Comparison of ENCODE assay signal across 13 cellular contexts in the genomic region with DNA sequence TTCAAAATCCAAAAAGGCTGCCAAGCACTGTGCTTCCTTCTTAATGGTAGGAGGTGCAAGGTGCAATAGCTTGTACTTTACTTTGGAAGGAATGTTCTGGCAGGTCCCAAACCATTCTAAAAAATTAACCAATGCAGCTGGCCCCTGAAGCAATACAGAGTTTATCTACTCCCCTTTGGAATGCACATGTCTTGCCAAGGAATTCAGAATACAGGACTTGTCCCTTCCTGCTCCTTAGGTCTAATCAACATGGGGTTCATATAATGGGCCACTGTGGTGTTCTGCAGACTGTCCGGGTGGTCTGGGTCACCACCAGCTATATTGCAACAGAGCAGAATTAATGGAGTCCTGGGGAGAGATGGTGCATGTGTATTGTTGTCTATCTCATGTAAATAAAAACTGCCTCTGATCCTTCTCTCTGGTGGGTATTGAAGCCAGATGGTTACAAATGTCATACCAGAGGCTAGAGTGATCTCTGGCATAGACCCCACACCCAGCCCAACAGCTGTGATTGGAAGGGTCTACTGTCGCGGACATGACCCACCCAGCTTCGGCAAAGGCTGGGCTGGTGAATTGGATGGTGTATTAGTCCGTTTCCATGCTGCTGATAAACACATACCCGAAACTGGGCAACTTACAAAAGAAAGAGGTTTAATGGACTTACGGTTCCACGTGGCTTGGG.
DNase-seq lines count a peak whose midpoint lies in the region; ATAC-seq, FAIRE-seq and TF ChIP-seq lines count a peak whose summit lies in the region.
"Had no signal": no experiment of that assay in that cellular context is flagged by ENCODE, and none has a peak within 500 bp of the region (broad histone marks: within the 10 kb centered on the region; RNA-seq: fewer than 3 reads in every experiment).

No MANE protein-coding gene starts in this region.

- H3K36me3 Mint-ChIP-seq in GM23338 (ENCODE audit: low read depth) = no peaks in the 10 kb centered on the region

- ATAC-seq in pancreas (peak; percentile 73 to 85 (median 82)), GM23338 (no peak)
- ATAC-seq: stimulated activated naive CD8-positive, alpha-beta T cell treated with anti-CD3 and anti-CD28 coated beads, Interleukin-15, Interleukin-2, amounts not matched to agents 100 U/mL and 50 U/mL, for 24 hours; T-helper 17 cell had no signal

- peaks cover 27% of the 10 kb centered on the region for H3K4me1 ChIP-seq in adipocyte (ENCODE audit: control insufficient read depth, insufficient read depth, low read length)
- peaks cover 6% of the 10 kb centered on the region for H3K4me1 ChIP-seq in fibroblast of lung (ENCODE audit: control insufficient read depth, extremely low read depth, insufficient read depth, low read length)
- peaks cover 0 to 4% (median 0%) of the 10 kb centered on the region in 3 donors for H3K4me1 ChIP-seq in pancreas
- peaks cover 13% of the 10 kb centered on the region for H3K4me1 ChIP-seq in GM23338 (ENCODE audit: insufficient read depth)
- peaks cover 0 to 4% of the 10 kb centered on the region in 2 donors for H3K4me1 ChIP-seq in adrenal gland (replicated peaks in 1 of 2)

- WGBS in pancreas, 2 donors = 83 to 86% methylated on average over 8 of the region's 8 CpGs
- 74 to 80% (median 77%) methylated on average over 8 of the region's 8 CpGs for WGBS in adrenal gland, 4 donors

- H3K27ac ChIP-seq in fibroblast of lung (ENCODE audit: insufficient read depth, low read length) (no peak overlapping the region), pancreas (peak overlapping the region in 1 of 4 donors; percentile 55), GM23338 (ENCODE audit: low read depth) (no peak overlapping the region), adrenal gland (no peak overlapping the region)

- H3K9me3 Mint-ChIP-seq in GM23338 = peaks cover 6% of the 10 kb centered on the region; the same call in 2 of the 3 replicates
- H3K9me3 Mint-ChIP-seq: CD4-positive, alpha-beta T cell had no signal

- DNase-seq in GM03348 (ENCODE audit: low spot score) = peak; percentile 87
- peak; percentile 76 for DNase-seq in adipocyte (ENCODE audit: low read depth)
- DNase-seq in fibroblast of lung (ENCODE audit: low read depth in 2 of 2) = peak; percentile 42 to 84
- DNase-seq in pancreas = peak in 1 of 6 donors; percentile 35
- no peak for DNase-seq in GM23338 (ENCODE audit: low spot score)
- no peak for DNase-seq in urothelium cell line (ENCODE audit: low spot score)
- no peak for DNase-seq in adrenal gland
- DNase-seq in NCI-H524 (lab: John Stamatoyannopoulos, UW) = no peak
- DNase-seq: activated effector memory CD4-positive, alpha-beta T cell treated with anti-CD3 and anti-CD28 coated beads, Interleukin-2, amount 50 U/mL, for 16 hours; CD4-positive, alpha-beta T cell; nucleus accumbens; stimulated activated naive CD8-positive, alpha-beta T cell treated with anti-CD3 and anti-CD28 coated beads, Interleukin-15, Interleukin-2, amounts not matched to agents 100 U/mL and 50 U/mL, for 24 hours; T-helper 17 cell had no signal

- H2AFZ ChIP-seq in fibroblast of lung (ENCODE audit: low read length) (no peak overlapping the region), GM23338 (no peak overlapping the region)

- peaks cover 4% of the 10 kb centered on the region for H3K27me3 Mint-ChIP-seq in GM23338 (ENCODE audit: insufficient read depth, low read depth, poor library complexity)

- intact Hi-C loops in pancreas (cut with DNase I) (no loop called here), adrenal gland (cut with DNase I) (no loop called here)

- no peak for TF ChIP-seq POLR2A in adrenal gland (IDR thresholded peaks at IDR 0.05)

- H4K20me1 ChIP-seq in fibroblast of lung (ENCODE audit: control insufficient read depth, extremely low read depth, insufficient read depth, low read length) (no peaks in the 10 kb centered on the region), GM23338 (replicated peaks; ENCODE audit: insufficient read depth) (no peaks in the 10 kb centered on the region)

- no peak overlapping the region for H3K4me3 ChIP-seq in adipocyte (ENCODE audit: low read length)
- H3K4me3 ChIP-seq in fibroblast of lung (replicated peaks in 1 of 4; ENCODE audit: control extremely low read depth in 1 of 4, insufficient read depth in 1 of 4, low read depth in 3 of 4, low read length in 4 of 4) = no peak overlapping the region
- no peak overlapping the region for H3K4me3 ChIP-seq in pancreas
- no peak overlapping the region for H3K4me3 ChIP-seq in GM23338
- no peak overlapping the region for H3K4me3 ChIP-seq in adrenal gland

- peaks cover 18% of the 10 kb centered on the region for H3K4me1 Mint-ChIP-seq in GM23338
- H3K4me1 Mint-ChIP-seq: T-helper 17 cell had no signal

- H3K9ac ChIP-seq in adipocyte (ENCODE audit: low read length) (no peak overlapping the region), fibroblast of lung (ENCODE audit: insufficient read depth, low read length) (no peak overlapping the region)

- H3K27me3 ChIP-seq in adipocyte (replicated peaks; ENCODE audit: control insufficient read depth, insufficient read depth, low read length) (no peaks in the 10 kb centered on the region), fibroblast of lung (ENCODE audit: control insufficient read depth, insufficient read depth, low read length) (no peaks in the 10 kb centered on the region), pancreas (no peaks in the 10 kb centered on the region), GM23338 (ENCODE audit: insufficient read depth) (no peaks in the 10 kb centered on the region), adrenal gland (no peaks in the 10 kb centered on the region)

- H3K79me2 ChIP-seq in fibroblast of lung (ENCODE audit: control insufficient read depth, insufficient read depth, low read length) (no peaks in the 10 kb centered on the region), GM23338 (replicated peaks; ENCODE audit: insufficient read depth) (no peaks in the 10 kb centered on the region)

- H3K9me3 ChIP-seq in adipocyte (ENCODE audit: control insufficient read depth, low read length) = no peaks in the 10 kb centered on the region
- no peaks in the 10 kb centered on the region for H3K9me3 ChIP-seq in fibroblast of lung (ENCODE audit: control insufficient read depth, insufficient read depth, low read depth, low read length)
- H3K9me3 ChIP-seq in pancreas = no peaks in the 10 kb centered on the region
- no peaks in the 10 kb centered on the region for H3K9me3 ChIP-seq in adrenal gland (replicated peaks in 1 of 3)

- H3K4me2 ChIP-seq in fibroblast of lung (ENCODE audit: extremely low read depth, insufficient read depth, low read length) (no peak overlapping the region), GM23338 (no peak overlapping the region)

- no peak overlapping the region for H3K27ac Mint-ChIP-seq in GM23338
- H3K27ac Mint-ChIP-seq: CD4-positive, alpha-beta T cell; T-helper 17 cell had no signal

- H3F3A ChIP-seq in GM23338 (replicated peaks; ENCODE audit: low read depth) = 0 out of 2 replicates have a peak, but pooled peaks cover 2% of the 10 kb centered on the region

- H3K36me3 ChIP-seq in adipocyte (ENCODE audit: control insufficient read depth, insufficient read depth, low read length, severe bottlenecking) = no peaks in the 10 kb centered on the region
- H3K36me3 ChIP-seq in fibroblast of lung (ENCODE audit: control insufficient read depth, insufficient read depth, low read length) = no peaks in the 10 kb centered on the region
- H3K36me3 ChIP-seq in pancreas = no peaks in the 10 kb centered on the region
- H3K36me3 ChIP-seq in GM23338 (ENCODE audit: insufficient read depth) = no peaks in the 10 kb centered on the region
- no peaks in the 10 kb centered on the region for H3K36me3 ChIP-seq in adrenal gland (replicated peaks in 1 of 2)

- FAIRE-seq in pancreas (lab: Jason Lieb, UNC) (no peak), urothelium cell line (lab: Jason Lieb, UNC) (no peak)

- no peak for TF ChIP-seq CTCF in fibroblast of lung (conservative IDR thresholded peaks at IDR 0.05 in 1 of 2, IDR thresholded peaks at IDR 0.05 in 1 of 2; ENCODE audit: low read depth in 1 of 2, low read length in 2 of 2)
- no peak for TF ChIP-seq CTCF in pancreas (IDR thresholded peaks at IDR 0.05)
- TF ChIP-seq CTCF in GM23338 (conservative IDR thresholded peaks at IDR 0.05; ENCODE audit: low read depth in 2 of 2) = no peak
- TF ChIP-seq CTCF in adrenal gland (IDR thresholded peaks at IDR 0.05) = no peak

- no peak overlapping the region for H3K4me3 Mint-ChIP-seq in GM23338
- H3K4me3 Mint-ChIP-seq: CD4-positive, alpha-beta T cell; T-helper 17 cell had no signal

- no peaks in the 10 kb centered on the region; the same call in 1 of the 2 replicates for H3K9me2 ChIP-seq in GM23338 (ENCODE audit: insufficient read depth)

TF ChIP-seq in GM23338, 12 proteins besides CTCF, POLR2A, EP300 and RAD21:
- TF ChIP-seq EZH2 (IDR thresholded peaks at IDR 0.05; ENCODE audit: low read depth, unreplicated experiment) = no peak
- no peak for TF ChIP-seq STAT1 (IDR thresholded peaks at IDR 0.05; ENCODE audit: unreplicated experiment)
TF ChIP-seq in GM23338: peak in this region for 0.

Comparison
In these comparisons a context has a peak if more than half of its experiments do, and no peak if none do; other contexts are left out.
1. DNase-seq: peak in GM03348 (single experiment), adipocyte (single experiment) and fibroblast of lung (2 of 2); none in GM23338 (single experiment), urothelium cell line (single experiment), adrenal gland (0 of 7) and NCI-H524 (0 of 2).